1 cellular context compared by ENCODE assay signal in genomic region chr10:5052951-5053500, GRCh38. TPM values are rescaled to one million over a fixed set of nuclear protein-coding genes. Genes with fewer than 3 reads are reported as not detected.
"Had no signal": no experiment of that assay in that cellular context is flagged by ENCODE, and none has a peak within 500 bp of the region (broad histone marks: within the 10 kb centered on the region; RNA-seq: fewer than 3 reads in every experiment).

No MANE protein-coding gene starts in this region.

RNA-seq across cellular contexts. Expression of gene AKR1C2, which starts 49.4 kb away (rescaled TPM):
- total RNA-seq: H7 had no signal
